In genomic region chr3:16480861-16481569, GRCh38 we compare ENCODE assay signal across 8 cellular contexts. TPM values are rescaled to one million over a fixed set of nuclear protein-coding genes. Genes with fewer than 3 reads are reported as not detected.
A peak's percentile ranks its signal among the peaks of the same experiment; 100 is the strongest.
DNase-seq lines count a peak whose midpoint lies in the region; ATAC-seq and TF ChIP-seq lines count a peak whose summit lies in the region.

No MANE protein-coding gene starts in this region.

- H3K27ac ChIP-seq in effector memory CD4-positive, alpha-beta T cell (ENCODE audit: insufficient read depth, low read length, poor library complexity, severe bottlenecking) = peak overlapping the region; percentile 51
- H3K27ac ChIP-seq in gastrocnemius medialis = peak overlapping the region in 1 of 4 donors; percentile 43
- H3K27ac ChIP-seq in right atrium auricular region = no peak overlapping the region

- H3K9ac ChIP-seq in Loucy (ENCODE audit: low read depth, low read length, poor library complexity, severe bottlenecking) = peak overlapping the region; percentile 57

- H3K4me2 ChIP-seq in Loucy (ENCODE audit: low read depth, low read length, poor library complexity, severe bottlenecking) = peak overlapping the region; percentile 79

- H3K27ac Mint-ChIP-seq in activated CD4-positive, alpha-beta T cell treated with anti-CD3 and anti-CD28 coated beads, Interleukin-2, amount 10 ng/mL, durations not matched to agents 7 days and 5 days = peak overlapping the region; percentile 89
- H3K27ac Mint-ChIP-seq in stimulated activated effector memory CD8-positive, alpha-beta T cell treated with anti-CD3 and anti-CD28 coated beads, Interleukin-12 subunit alpha, Interleukin-12 subunit beta, amount 100 ng/mL, for 72 hours = peak overlapping the region; percentile 60

- POLR2A ChIA-PET in activated CD4-positive, alpha-beta T cell treated with anti-CD3 and anti-CD28 coated beads, Interleukin-2, amount 10 ng/mL, durations not matched to agents 7 days and 5 days (lab: Charles Lee) = interaction anchor here (0.6 to 1.0 kb wide), 2 partner anchors 31 to 1111 kb away, joined by 3 read pairs; no protein-coding TSS in a partner anchor

- TF ChIP-seq CTCF in Loucy (conservative IDR thresholded peaks at IDR 0.05; ENCODE audit: low read length) (no peak), gastrocnemius medialis (IDR thresholded peaks at IDR 0.05 in 4 of 5, conservative IDR thresholded peaks at IDR 0.05 in 1 of 5) (no peak), right atrium auricular region (IDR thresholded peaks at IDR 0.05) (no peak)

- no peaks in the 10 kb centered on the region for H3K27me3 ChIP-seq in Loucy (ENCODE audit: insufficient read depth, low read length, poor library complexity, severe bottlenecking)
- H3K27me3 ChIP-seq in effector memory CD4-positive, alpha-beta T cell (replicated peaks; ENCODE audit: control insufficient read depth, insufficient read depth, low read length, poor library complexity, severe bottlenecking) = no peaks in the 10 kb centered on the region
- H3K27me3 ChIP-seq in gastrocnemius medialis = no peaks in the 10 kb centered on the region
- H3K27me3 ChIP-seq in right atrium auricular region = no peaks in the 10 kb centered on the region

- H2AFZ ChIP-seq in Loucy (ENCODE audit: low read length) = no peak overlapping the region

- H3K9me3 ChIP-seq in Loucy (ENCODE audit: insufficient read depth, low read depth, low read length) (no peaks in the 10 kb centered on the region), gastrocnemius medialis (no peaks in the 10 kb centered on the region), right atrium auricular region (no peaks in the 10 kb centered on the region)
- no peaks in the 10 kb centered on the region for H3K9me3 ChIP-seq in effector memory CD4-positive, alpha-beta T cell (ENCODE audit: control insufficient read depth, low read length)

- H3K79me2 ChIP-seq in Loucy (ENCODE audit: insufficient read depth, low read length) = peaks cover 94% of the 10 kb centered on the region

- peak overlapping the region; percentile 59 for H3K4me3 ChIP-seq in Loucy (ENCODE audit: low read length, poor library complexity, severe bottlenecking)
- H3K4me3 ChIP-seq in effector memory CD4-positive, alpha-beta T cell (ENCODE audit: insufficient read depth, low read depth, low read length, poor library complexity, severe bottlenecking) = peak overlapping the region; percentile 20
- H3K4me3 ChIP-seq in gastrocnemius medialis = no peak overlapping the region
- H3K4me3 ChIP-seq in right atrium auricular region = no peak overlapping the region

- peaks cover 7% of the 10 kb centered on the region; the same call in 1 of the 2 replicates for H3F3A ChIP-seq in Loucy (ENCODE audit: low read depth)

- CTCF ChIA-PET in activated CD4-positive, alpha-beta T cell treated with anti-CD3 and anti-CD28 coated beads, Interleukin-2, amount 10 ng/mL, durations not matched to agents 7 days and 5 days (lab: Charles Lee) = interaction anchor here (1.4 to 2.1 kb wide), 3 partner anchors 16 to 190 kb away, joined by 3 to 10 read pairs (median 6); no protein-coding TSS in a partner anchor

- H3K36me3 ChIP-seq in Loucy (ENCODE audit: insufficient read depth, low read length) = peaks cover 51% of the 10 kb centered on the region; the same call in 1 of the 2 replicates
- H3K36me3 ChIP-seq in effector memory CD4-positive, alpha-beta T cell (ENCODE audit: control insufficient read depth, insufficient read depth, low read length) = no peaks in the 10 kb centered on the region
- no peaks in the 10 kb centered on the region for H3K36me3 ChIP-seq in gastrocnemius medialis
- H3K36me3 ChIP-seq in right atrium auricular region = no peaks in the 10 kb centered on the region

- H3K9me3 Mint-ChIP-seq in activated CD4-positive, alpha-beta T cell treated with anti-CD3 and anti-CD28 coated beads, Interleukin-2, amount 10 ng/mL, durations not matched to agents 7 days and 5 days = peaks cover 2% of the 10 kb centered on the region
- no peaks in the 10 kb centered on the region for H3K9me3 Mint-ChIP-seq in stimulated activated effector memory CD8-positive, alpha-beta T cell treated with anti-CD3 and anti-CD28 coated beads, Interleukin-12 subunit alpha, Interleukin-12 subunit beta, amount 100 ng/mL, for 72 hours

- no peak for ATAC-seq in stimulated activated effector memory CD8-positive, alpha-beta T cell treated with anti-CD3 and anti-CD28 coated beads, Interleukin-12 subunit alpha, Interleukin-12 subunit beta, amount 100 ng/mL, for 72 hours
- no peak for ATAC-seq in gastrocnemius medialis

- peaks cover 4% of the 10 kb centered on the region for H4K20me1 ChIP-seq in Loucy (ENCODE audit: insufficient read depth, low read length, poor library complexity, severe bottlenecking)

- no peaks in the 10 kb centered on the region for H3K9me2 ChIP-seq in Loucy (replicated peaks; ENCODE audit: low read depth, low read length)

- in situ Hi-C loops in gastrocnemius medialis (cut with MboI; ENCODE audit: low sequenced_read_pairs in 4 of 4) = no loop called here

- peaks cover 84% of the 10 kb centered on the region for H3K4me1 Mint-ChIP-seq in activated CD4-positive, alpha-beta T cell treated with anti-CD3 and anti-CD28 coated beads, Interleukin-2, amount 10 ng/mL, durations not matched to agents 7 days and 5 days
- H3K4me1 Mint-ChIP-seq in stimulated activated effector memory CD8-positive, alpha-beta T cell treated with anti-CD3 and anti-CD28 coated beads, Interleukin-12 subunit alpha, Interleukin-12 subunit beta, amount 100 ng/mL, for 72 hours = peaks cover 59% of the 10 kb centered on the region

- H3K4me1 ChIP-seq in Loucy (ENCODE audit: insufficient read depth, low read length, poor library complexity, severe bottlenecking) = peaks cover 70% of the 10 kb centered on the region
- H3K4me1 ChIP-seq in effector memory CD4-positive, alpha-beta T cell (ENCODE audit: control insufficient read depth, insufficient read depth, low read length, poor library complexity, severe bottlenecking) = peaks cover 29% of the 10 kb centered on the region
- H3K4me1 ChIP-seq in gastrocnemius medialis = peaks cover 20 to 39% of the 10 kb centered on the region in 2 donors
- H3K4me1 ChIP-seq in right atrium auricular region = peaks cover 0 to 36% of the 10 kb centered on the region in 2 donors

- intact Hi-C loops in gastrocnemius medialis (cut with DNase I; ENCODE audit: low total_unique reads) = no loop called here

- H3K36me3 Mint-ChIP-seq in activated CD4-positive, alpha-beta T cell treated with anti-CD3 and anti-CD28 coated beads, Interleukin-2, amount 10 ng/mL, durations not matched to agents 7 days and 5 days (ENCODE audit: low read depth) = peaks cover 71% of the 10 kb centered on the region
- peaks cover 70% of the 10 kb centered on the region for H3K36me3 Mint-ChIP-seq in stimulated activated effector memory CD8-positive, alpha-beta T cell treated with anti-CD3 and anti-CD28 coated beads, Interleukin-12 subunit alpha, Interleukin-12 subunit beta, amount 100 ng/mL, for 72 hours

- no peaks in the 10 kb centered on the region for H3K27me3 Mint-ChIP-seq in activated CD4-positive, alpha-beta T cell treated with anti-CD3 and anti-CD28 coated beads, Interleukin-2, amount 10 ng/mL, durations not matched to agents 7 days and 5 days

- TF ChIP-seq POLR2A in gastrocnemius medialis (IDR thresholded peaks at IDR 0.05) = no peak

- H3K4me3 Mint-ChIP-seq in activated CD4-positive, alpha-beta T cell treated with anti-CD3 and anti-CD28 coated beads, Interleukin-2, amount 10 ng/mL, durations not matched to agents 7 days and 5 days = peak overlapping the region; percentile 51
- H3K4me3 Mint-ChIP-seq in stimulated activated effector memory CD8-positive, alpha-beta T cell treated with anti-CD3 and anti-CD28 coated beads, Interleukin-12 subunit alpha, Interleukin-12 subunit beta, amount 100 ng/mL, for 72 hours = peak overlapping the region; percentile 8

- no peak for DNase-seq in activated CD4-positive, alpha-beta T cell treated with anti-CD3 and anti-CD28 coated beads, Interleukin-2, amount 10 ng/mL, durations not matched to agents 7 days and 5 days
- DNase-seq in activated CD4-positive, alpha-beta T cell treated with anti-CD3 and anti-CD28 coated beads, Interleukin-2, amount 50 U/mL, for 1 hour = no peak
- DNase-seq in effector memory CD4-positive, alpha-beta T cell = no peak
- DNase-seq in stimulated activated effector memory CD8-positive, alpha-beta T cell treated with anti-CD3 and anti-CD28 coated beads, Interleukin-12 subunit alpha, Interleukin-12 subunit beta, amount 100 ng/mL, for 72 hours (ENCODE audit: low spot score in 2 of 2) = no peak
- DNase-seq in gastrocnemius medialis (no peak), superior temporal gyrus (ENCODE audit: extremely low spot score) (no peak), right atrium auricular region (ENCODE audit: low spot score) (no peak)

RNA-seq across cellular contexts. Expression of gene RFTN1, which starts 32.5 kb away (rescaled TPM):
- 10 to 100 TPM; 57.3 to 57.9 TPM for total RNA-seq in activated CD4-positive, alpha-beta T cell treated with anti-CD3 and anti-CD28 coated beads, Interleukin-2, amount 10 ng/mL, durations not matched to agents 7 days and 5 days
- 10 to 100 TPM; 10.7 to 22.8 (median 11.7) TPM for total RNA-seq in gastrocnemius medialis
- 10 to 100 TPM; 15.9 to 33.6 TPM for total RNA-seq in right atrium auricular region

Comparison
In these comparisons a context has a peak if more than half of its experiments do, and no peak if none do; other contexts are left out.
1. H3K4me3 ChIP-seq: peak in Loucy (single experiment) and effector memory CD4-positive, alpha-beta T cell (single experiment); none in gastrocnemius medialis (0 of 4) and right atrium auricular region (0 of 2).